19 cellular contexts compared by ENCODE assay signal in the genomic region with DNA sequence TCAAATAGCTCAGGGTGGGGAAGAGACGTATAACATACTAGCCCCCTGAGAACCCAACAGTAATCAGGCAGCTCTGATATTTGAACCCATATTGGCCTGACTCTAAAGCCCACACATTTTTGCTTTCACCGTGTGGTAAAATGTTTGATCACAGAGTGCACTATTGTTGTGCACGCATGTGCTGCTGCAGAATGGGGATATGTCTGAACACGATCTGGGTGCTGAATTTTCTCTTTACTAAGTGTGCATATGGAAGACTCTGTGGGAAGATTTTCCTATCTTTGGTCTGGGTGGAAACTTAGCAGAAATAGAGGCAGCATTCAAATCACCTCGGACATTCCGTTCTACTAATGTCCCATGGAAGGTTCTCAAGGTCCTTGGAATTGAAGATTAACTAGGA.
"Had no signal": no experiment of that assay in that cellular context is flagged by ENCODE, and none has a peak within 500 bp of the region (broad histone marks: within the 10 kb centered on the region; RNA-seq: fewer than 3 reads in every experiment).

No MANE protein-coding gene starts in this region.

- H3K27ac ChIP-seq: RWPE1 had no signal

- H3K36me3 ChIP-seq: MG63 had no signal

- H3K9ac ChIP-seq: SK-N-SH had no signal

- DNase-seq: KBM-7, MG63, NCI-H1092, NCI-H1105 treated with DMSO at 0.1 percent for 48 hours, NCI-H1417 treated with DMSO at 0.1 percent for 48 hours, NCI-H146, NCI-H1694 treated with DMSO at 0.1 percent for 48 hours, NCI-H2029, NCI-H2081 treated with DMSO at 0.1 percent for 48 hours, NCI-H2171, NCI-H226, NCI-H446, NCI-H510A, NCI-H524 treated with DMSO at 0.1 percent for 48 hours, NCI-H69, NCI-H774, SHP77, SK-N-SH had no signal

- H3K27me3 ChIP-seq: MG63 had no signal

- H3K4me2 ChIP-seq: SK-N-SH had no signal

- H3K9me3 ChIP-seq: MG63, SK-N-SH had no signal

- H3K4me3 ChIP-seq: MG63 had no signal
